Comparison of ENCODE assay signal across 9 cellular contexts in genomic region chr1:35559317-35559944, GRCh38. TPM values are rescaled to one million over a fixed set of nuclear protein-coding genes. Genes with fewer than 3 reads are reported as not detected.
DNase-seq lines count a peak whose midpoint lies in the region; ATAC-seq, FAIRE-seq and TF ChIP-seq lines count a peak whose summit lies in the region.
"Had no signal": no experiment of that assay in that cellular context is flagged by ENCODE, and none has a peak within 500 bp of the region (broad histone marks: within the 10 kb centered on the region; RNA-seq: fewer than 3 reads in every experiment).

No MANE protein-coding gene starts in this region.

- no peaks in the 10 kb centered on the region for H3K36me3 Mint-ChIP-seq in activated CD4-positive, alpha-beta T cell treated with anti-CD3 and anti-CD28 coated beads for 36 hours (ENCODE audit: low read depth)
- peaks cover 2% of the 10 kb centered on the region for H3K36me3 Mint-ChIP-seq in activated CD8-positive, alpha-beta T cell treated with anti-CD3 and anti-CD28 coated beads for 36 hours (ENCODE audit: low read depth)
- H3K36me3 Mint-ChIP-seq in stimulated activated naive B cell treated with anti-CD40 and anti-IgM and Interleukin-4, amounts not matched to agents 10 μg/mL and 1 μg/mL and 100 μg/mL, for 72 hours = peaks cover 8 to 13% of the 10 kb centered on the region in 2 donors

- CTCF ChIA-PET in activated CD4-positive, alpha-beta T cell treated with anti-CD3 and anti-CD28 coated beads for 36 hours (lab: Charles Lee) = interaction anchor here (0.5 to 1.5 kb wide), 8 partner anchors 9 to 592 kb away, joined by 3 to 8 read pairs (median 4); no protein-coding TSS in a partner anchor
- CTCF ChIA-PET in activated CD8-positive, alpha-beta T cell treated with anti-CD3 and anti-CD28 coated beads for 36 hours (lab: Charles Lee) = interaction anchor here (0.6 to 4.9 kb wide), 5 partner anchors 9 to 167 kb away, joined by 3 to 44 read pairs (median 4); no protein-coding TSS in a partner anchor

- H3K36me3 ChIP-seq in gastroesophageal sphincter (peaks cover 0 to 29% of the 10 kb centered on the region in 2 donors), left lung (peaks cover 0 to 30% of the 10 kb centered on the region in 2 donors)

- POLR2A ChIA-PET in activated CD4-positive, alpha-beta T cell treated with anti-CD3 and anti-CD28 coated beads for 36 hours (lab: Charles Lee) = interaction anchor here (0.7 to 1.2 kb wide), 3 partner anchors 19 to 225 kb away, joined by 3 to 5 read pairs (median 3); no protein-coding TSS in a partner anchor
- POLR2A ChIA-PET in activated CD8-positive, alpha-beta T cell treated with anti-CD3 and anti-CD28 coated beads for 36 hours (lab: Charles Lee) = interaction anchor here (0.8 kb wide), 1 partner anchor 12 kb away, joined by 3 read pairs; no protein-coding TSS in a partner anchor

- WGBS in gastroesophageal sphincter (ENCODE audit: low coverage in 1 of 2), 2 donors = 61 to 70% methylated on average over 4 to 5 of the region's 7 CpGs

- H3K4me1 ChIP-seq in gastroesophageal sphincter = peaks cover 0 to 70% (median 36%) of the 10 kb centered on the region in 3 donors
- H3K4me1 ChIP-seq in left lung = peaks cover 6 to 54% of the 10 kb centered on the region in 2 donors

- TF ChIP-seq CTCF in activated CD8-positive, alpha-beta T cell treated with anti-CD3 and anti-CD28 coated beads for 36 hours (IDR thresholded peaks at IDR 0.05) = no peak
- TF ChIP-seq CTCF in gastroesophageal sphincter (IDR thresholded peaks at IDR 0.05) (no peak), left lung (IDR thresholded peaks at IDR 0.05) (no peak), D721Med (IDR thresholded peaks at IDR 0.05; ENCODE audit: insufficient read depth, missing control alignments) (no peak)

- FAIRE-seq in D721Med (lab: Jason Lieb, UNC) = no peak

- no peak for ATAC-seq in activated CD4-positive, alpha-beta T cell treated with anti-CD3 and anti-CD28 coated beads for 36 hours
- no peak for ATAC-seq in activated CD8-positive, alpha-beta T cell treated with anti-CD3 and anti-CD28 coated beads for 36 hours
- no peak for ATAC-seq in gastroesophageal sphincter
- no peak for ATAC-seq in stimulated activated naive B cell treated with anti-CD40 and anti-IgM and Interleukin-4, amounts not matched to agents 10 μg/mL and 1 μg/mL and 100 μg/mL, for 72 hours (replicated peaks)
- ATAC-seq in left lung = no peak
- ATAC-seq in left cardiac atrium = no peak

- peak overlapping the region; percentile 32 for H3K27ac Mint-ChIP-seq in activated CD4-positive, alpha-beta T cell treated with anti-CD3 and anti-CD28 coated beads for 36 hours
- peak overlapping the region; percentile 30 for H3K27ac Mint-ChIP-seq in activated CD8-positive, alpha-beta T cell treated with anti-CD3 and anti-CD28 coated beads for 36 hours
- peak overlapping the region; percentile 75 for H3K27ac Mint-ChIP-seq in stimulated activated naive B cell treated with anti-CD40 and anti-IgM and Interleukin-4, amounts not matched to agents 10 μg/mL and 1 μg/mL and 100 μg/mL, for 72 hours

- peaks cover 49% of the 10 kb centered on the region for H3K4me1 Mint-ChIP-seq in activated CD4-positive, alpha-beta T cell treated with anti-CD3 and anti-CD28 coated beads for 36 hours
- peaks cover 43% of the 10 kb centered on the region for H3K4me1 Mint-ChIP-seq in activated CD8-positive, alpha-beta T cell treated with anti-CD3 and anti-CD28 coated beads for 36 hours (ENCODE audit: low read depth)
- peaks cover 42 to 64% of the 10 kb centered on the region in 2 donors for H3K4me1 Mint-ChIP-seq in stimulated activated naive B cell treated with anti-CD40 and anti-IgM and Interleukin-4, amounts not matched to agents 10 μg/mL and 1 μg/mL and 100 μg/mL, for 72 hours

- no peak for DNase-seq in activated CD4-positive, alpha-beta T cell treated with anti-CD3 and anti-CD28 coated beads for 36 hours
- DNase-seq in activated CD4-positive, alpha-beta T cell treated with anti-CD3 and anti-CD28 coated beads for 4 hours = no peak
- no peak for DNase-seq in activated CD8-positive, alpha-beta T cell treated with anti-CD3 and anti-CD28 coated beads for 36 hours
- DNase-seq in stimulated activated naive B cell treated with anti-CD40 and anti-IgM and Interleukin-4, amounts not matched to agents 10 μg/mL and 1 μg/mL and 100 μg/mL, for 72 hours = no peak
- DNase-seq in left lung = no peak
- no peak for DNase-seq in left cardiac atrium
- no peak for DNase-seq in D721Med (ENCODE audit: insufficient read length, low spot score)
- DNase-seq: MM.1S had no signal

- no peaks in the 10 kb centered on the region for H3K27me3 Mint-ChIP-seq in activated CD4-positive, alpha-beta T cell treated with anti-CD3 and anti-CD28 coated beads for 36 hours
- H3K27me3 Mint-ChIP-seq in activated CD8-positive, alpha-beta T cell treated with anti-CD3 and anti-CD28 coated beads for 36 hours = no peaks in the 10 kb centered on the region
- H3K27me3 Mint-ChIP-seq in stimulated activated naive B cell treated with anti-CD40 and anti-IgM and Interleukin-4, amounts not matched to agents 10 μg/mL and 1 μg/mL and 100 μg/mL, for 72 hours = no peaks in the 10 kb centered on the region

- peak overlapping the region in 3 of 4 donors; percentile 94 to 98 (median 97) for H3K27ac ChIP-seq in gastroesophageal sphincter
- H3K27ac ChIP-seq in left lung = no peak overlapping the region

- H3K9me3 Mint-ChIP-seq in activated CD4-positive, alpha-beta T cell treated with anti-CD3 and anti-CD28 coated beads for 36 hours (ENCODE audit: low read depth) = no peaks in the 10 kb centered on the region
- no peaks in the 10 kb centered on the region for H3K9me3 Mint-ChIP-seq in activated CD8-positive, alpha-beta T cell treated with anti-CD3 and anti-CD28 coated beads for 36 hours
- H3K9me3 Mint-ChIP-seq in stimulated activated naive B cell treated with anti-CD40 and anti-IgM and Interleukin-4, amounts not matched to agents 10 μg/mL and 1 μg/mL and 100 μg/mL, for 72 hours = no peaks in the 10 kb centered on the region

- no peaks in the 10 kb centered on the region for H3K9me3 ChIP-seq in gastroesophageal sphincter
- no peaks in the 10 kb centered on the region for H3K9me3 ChIP-seq in left lung

- H3K4me3 ChIP-seq in gastroesophageal sphincter (no peak overlapping the region), left lung (no peak overlapping the region)

- TF ChIP-seq EP300 in gastroesophageal sphincter (IDR thresholded peaks at IDR 0.05) = no peak

- H3K27me3 ChIP-seq in gastroesophageal sphincter = no peaks in the 10 kb centered on the region
- H3K27me3 ChIP-seq in left lung = no peaks in the 10 kb centered on the region

- peak overlapping the region; percentile 1 for H3K4me3 Mint-ChIP-seq in activated CD4-positive, alpha-beta T cell treated with anti-CD3 and anti-CD28 coated beads for 36 hours
- peak overlapping the region; percentile 92 for H3K4me3 Mint-ChIP-seq in activated CD8-positive, alpha-beta T cell treated with anti-CD3 and anti-CD28 coated beads for 36 hours
- H3K4me3 Mint-ChIP-seq in stimulated activated naive B cell treated with anti-CD40 and anti-IgM and Interleukin-4, amounts not matched to agents 10 μg/mL and 1 μg/mL and 100 μg/mL, for 72 hours = peak overlapping the region in 1 of 2 donors; percentile 4

- no peak for TF ChIP-seq POLR2A in gastroesophageal sphincter (IDR thresholded peaks at IDR 0.05)

- intact Hi-C loops in activated CD4-positive, alpha-beta T cell treated with anti-CD3 and anti-CD28 coated beads for 36 hours (cut with DNase I, micrococcal nuclease) = loop anchor here (1.0 to 10.0 kb wide), 5 partner anchors 52 to 825 kb away; partner anchors contain the start of genes PSMB2 (in 1 of the 2), SFPQ (in 1 of the 2) and STK40 (in 1 of the 2)
- intact Hi-C loops in activated CD8-positive, alpha-beta T cell treated with anti-CD3 and anti-CD28 coated beads for 36 hours (cut with micrococcal nuclease) = loop anchor here (10.0 kb wide), 1 partner anchor 365 kb away; the partner anchor contains the start of gene SFPQ
- intact Hi-C loops in left lung (cut with DNase I) (no loop called here), left cardiac atrium (cut with DNase I) (no loop called here)

RNA-seq across cellular contexts. Expression of gene NCDN, which starts 1.8 kb away (rescaled TPM):
- total RNA-seq in activated CD4-positive, alpha-beta T cell treated with anti-CD3 and anti-CD28 coated beads for 36 hours = 10 to 100 TPM; 21.1 to 23.4 TPM
- total RNA-seq in activated CD8-positive, alpha-beta T cell treated with anti-CD3 and anti-CD28 coated beads for 36 hours = 10 to 100 TPM; 17.3 to 17.5 TPM
- total RNA-seq in gastroesophageal sphincter (10 to 100 TPM; 16.6 to 41.2 (median 24.3) TPM), left lung (10 to 100 TPM; 23.3 to 42.1 TPM), left cardiac atrium (10 to 100 TPM; 23.4 TPM)

RNA-seq across cellular contexts. Expression of gene KIAA0319L, which starts 2.2 kb away (rescaled TPM):
- 10 to 100 TPM; 26.5 to 28.1 TPM for total RNA-seq in activated CD4-positive, alpha-beta T cell treated with anti-CD3 and anti-CD28 coated beads for 36 hours
- total RNA-seq in activated CD8-positive, alpha-beta T cell treated with anti-CD3 and anti-CD28 coated beads for 36 hours = 10 to 100 TPM; 22.8 to 30.9 TPM
- total RNA-seq in gastroesophageal sphincter (10 to 100 TPM; 26.3 to 44.8 (median 38.9) TPM), left lung (10 to 100 TPM; 76.5 to 91.4 TPM), left cardiac atrium (10 to 100 TPM; 50.2 to 56.6 TPM)

RNA-seq across cellular contexts. Expression of gene TFAP2E, which starts 13.7 kb away (rescaled TPM):
- total RNA-seq in activated CD4-positive, alpha-beta T cell treated with anti-CD3 and anti-CD28 coated beads for 36 hours = under 1 TPM; 0.53 to 0.58 TPM
- under 1 TPM; 0.56 to 0.58 TPM for total RNA-seq in activated CD8-positive, alpha-beta T cell treated with anti-CD3 and anti-CD28 coated beads for 36 hours
- under 1 TPM in 1 of 4 donors, not detected in 3; 0.27 TPM for total RNA-seq in gastroesophageal sphincter
- 1 to 10 TPM; 1.3 to 1.8 TPM for total RNA-seq in left lung
- total RNA-seq in left cardiac atrium = under 1 TPM; 0.32 to 0.47 TPM

Comparison
In these comparisons a context has a peak if more than half of its experiments do, and no peak if none do; other contexts are left out.
1. H3K27ac ChIP-seq: peak in gastroesophageal sphincter (3 of 4); none in left lung (0 of 2).
2. intact Hi-C loops: an anchor here in activated CD4-positive, alpha-beta T cell treated with anti-CD3 and anti-CD28 coated beads for 36 hours (1.0 to 10.0 kb wide) and activated CD8-positive, alpha-beta T cell treated with anti-CD3 and anti-CD28 coated beads for 36 hours (10.0 kb wide); none called in left lung and left cardiac atrium.
3. Peak in every context shown above with its lines, with median percentiles within 50 percentile points of each other: H3K27ac Mint-ChIP-seq.